22 cellular contexts compared by ENCODE assay signal in genomic region chr1:223802032-223802431, GRCh38. TPM values are rescaled to one million over a fixed set of nuclear protein-coding genes. Genes with fewer than 3 reads are reported as not detected.
DNase-seq lines count a peak whose midpoint lies in the region; ATAC-seq lines count a peak whose summit lies in the region.
"Had no signal": no experiment of that assay in that cellular context is flagged by ENCODE, and none has a peak within 500 bp of the region (broad histone marks: within the 10 kb centered on the region; RNA-seq: fewer than 3 reads in every experiment).

No MANE protein-coding gene starts in this region.

- peaks cover 39% of the 10 kb centered on the region for H3K36me3 Mint-ChIP-seq in T-helper 1 cell treated with Interleukin-12 subunit alpha and Interleukin-12 subunit beta and Interleukin-4 antibody, amounts not matched to agents 30 μg/mL and 1 μg/mL, for 36 hours (ENCODE audit: low read depth)
- peaks cover 84% of the 10 kb centered on the region for H3K36me3 Mint-ChIP-seq in effector memory CD8-positive, alpha-beta T cell (ENCODE audit: insufficient read depth)
- peaks cover 12 to 84% (median 30%) of the 10 kb centered on the region in 3 donors for H3K36me3 Mint-ChIP-seq in naive thymus-derived CD8-positive, alpha-beta T cell

- H3K27ac ChIP-seq in temporal lobe (ENCODE audit: low read depth, low read length), result peak overlapping the region; percentile 86
- H3K27ac ChIP-seq: 22Rv1, HL-60 had no signal

- ATAC-seq in effector memory CD8-positive, alpha-beta T cell (replicated peaks), result no peak
- ATAC-seq in naive thymus-derived CD8-positive, alpha-beta T cell, result no peak
- ATAC-seq: CD8-positive, alpha-beta T cell; HepG2; K562; Right ventricle myocardium inferior had no signal

- H3K4me1 Mint-ChIP-seq in T-helper 1 cell treated with Interleukin-12 subunit alpha and Interleukin-12 subunit beta and Interleukin-4 antibody, amounts not matched to agents 30 μg/mL and 1 μg/mL, for 36 hours (ENCODE audit: low read depth), result peaks cover 2% of the 10 kb centered on the region
- peaks cover 0 to 3% of the 10 kb centered on the region in 2 donors for H3K4me1 Mint-ChIP-seq in effector memory CD8-positive, alpha-beta T cell (ENCODE audit: low read depth in 2 of 2)
- H3K4me1 Mint-ChIP-seq in naive thymus-derived CD8-positive, alpha-beta T cell, result peaks cover 0 to 1% (median 0%) of the 10 kb centered on the region in 4 donors

- no peak overlapping the region for H3K4me3 Mint-ChIP-seq in T-helper 1 cell treated with Interleukin-12 subunit alpha and Interleukin-12 subunit beta and Interleukin-4 antibody, amounts not matched to agents 30 μg/mL and 1 μg/mL, for 36 hours
- no peak overlapping the region for H3K4me3 Mint-ChIP-seq in effector memory CD8-positive, alpha-beta T cell
- H3K4me3 Mint-ChIP-seq in naive thymus-derived CD8-positive, alpha-beta T cell, result no peak overlapping the region
- H3K4me3 Mint-ChIP-seq: CD8-positive, alpha-beta T cell had no signal

- DNase-seq in T-helper 1 cell, result no peak
- DNase-seq in effector memory CD8-positive, alpha-beta T cell, result no peak
- DNase-seq in midbrain (lab: John Stamatoyannopoulos, UW), result peak; percentile 48
- no peak for DNase-seq in NCI-H524 treated with DMSO at 0.1 percent for 48 hours (lab: John Stamatoyannopoulos, UW)
- DNase-seq in NOMO-1 treated with dmso at 0.1 percent for 144 hours (lab: John Stamatoyannopoulos, UW; ENCODE audit: unreplicated experiment), result no peak
- no peak for DNase-seq in naive thymus-derived CD8-positive, alpha-beta T cell
- DNase-seq: CD8-positive, alpha-beta T cell; DND-41; GOT3; HCEC 1CT; NCI-H1092 treated with DMSO at 0.1 percent for 48 hours; NCI-H2081 treated with DMSO at 0.1 percent for 48 hours; NCI-H2171 treated with DMSO at 0.1 percent for 48 hours; NCI-H446; NCI-H526 treated with DMSO at 0.1 percent for 48 hours had no signal

- H3K27me3 Mint-ChIP-seq in T-helper 1 cell treated with Interleukin-12 subunit alpha and Interleukin-12 subunit beta and Interleukin-4 antibody, amounts not matched to agents 30 μg/mL and 1 μg/mL, for 36 hours (ENCODE audit: low read depth), result no peaks in the 10 kb centered on the region
- no peaks in the 10 kb centered on the region for H3K27me3 Mint-ChIP-seq in effector memory CD8-positive, alpha-beta T cell
- H3K27me3 Mint-ChIP-seq in naive thymus-derived CD8-positive, alpha-beta T cell, result no peaks in the 10 kb centered on the region

- peaks cover 2% of the 10 kb centered on the region for H3K9me3 Mint-ChIP-seq in T-helper 1 cell treated with Interleukin-12 subunit alpha and Interleukin-12 subunit beta and Interleukin-4 antibody, amounts not matched to agents 30 μg/mL and 1 μg/mL, for 36 hours
- H3K9me3 Mint-ChIP-seq in effector memory CD8-positive, alpha-beta T cell, result no peaks in the 10 kb centered on the region
- no peaks in the 10 kb centered on the region for H3K9me3 Mint-ChIP-seq in naive thymus-derived CD8-positive, alpha-beta T cell
- H3K9me3 Mint-ChIP-seq: CD8-positive, alpha-beta T cell had no signal

- POLR2A ChIA-PET in naive thymus-derived CD8-positive, alpha-beta T cell (lab: Charles Lee), result no interaction called here

- H3K27ac Mint-ChIP-seq in T-helper 1 cell treated with Interleukin-12 subunit alpha and Interleukin-12 subunit beta and Interleukin-4 antibody, amounts not matched to agents 30 μg/mL and 1 μg/mL, for 36 hours, result peak overlapping the region; percentile 4
- H3K27ac Mint-ChIP-seq in effector memory CD8-positive, alpha-beta T cell, result peak overlapping the region; percentile 16 to 29
- H3K27ac Mint-ChIP-seq in naive thymus-derived CD8-positive, alpha-beta T cell, result peak overlapping the region in 1 of 10 donors; percentile 49

RNA-seq across cellular contexts. Expression of gene TP53BP2, which starts 43.7 kb away (rescaled TPM):
- total RNA-seq in temporal lobe, result 32.5 TPM
- total RNA-seq in naive thymus-derived CD8-positive, alpha-beta T cell, result 10 to 100 TPM; 35.9 to 46.2 TPM
- 10 to 100 TPM in 1 of 3 donors, 1 to 10 TPM in 2; 7.4 to 10.8 (median 9.3) TPM for polyA plus RNA-seq in naive thymus-derived CD8-positive, alpha-beta T cell
